11 cellular contexts compared by ENCODE assay signal in genomic region chrX:48694776-48695523, GRCh38. TPM values are rescaled to one million over a fixed set of nuclear protein-coding genes. Genes with fewer than 3 reads are reported as not detected.
A peak's percentile ranks its signal among the peaks of the same experiment; 100 is the strongest.
DNase-seq lines count a peak whose midpoint lies in the region; ATAC-seq and TF ChIP-seq lines count a peak whose summit lies in the region.
"Had no signal": no experiment of that assay in that cellular context is flagged by ENCODE, and none has a peak within 500 bp of the region (broad histone marks: within the 10 kb centered on the region; RNA-seq: fewer than 3 reads in every experiment).

No MANE protein-coding gene starts in this region.

- 0 out of 20 replicates have a peak overlapping the region, but pooled peaks of 1 of the 10 experiments have one; percentile 70 for H3K4me3 ChIP-seq in BLaER1 treated with 17β-estradiol and CSF1 and Interleukin-3, amounts not matched to agents 10 nM and 100 nM
- H3K4me3 ChIP-seq in adrenal gland: no peak overlapping the region

- peaks cover 29% of the 10 kb centered on the region for H3K36me3 Mint-ChIP-seq in activated CD8-positive, alpha-beta T cell treated with anti-CD3 and anti-CD28 coated beads, Interleukin-2, amount 10 ng/mL, durations not matched to agents 7 days and 5 days (ENCODE audit: low read depth)
- peaks cover 5% of the 10 kb centered on the region for H3K36me3 Mint-ChIP-seq in mesothelial cell of epicardium

- DNase-seq in ELF-1 (ENCODE audit: low read depth, low spot score): peak; percentile 68
- DNase-seq in activated CD8-positive, alpha-beta T cell treated with anti-CD3 and anti-CD28 coated beads, Interleukin-2, amount 10 ng/mL, durations not matched to agents 7 days and 5 days: no peak
- DNase-seq in mesothelial cell of epicardium (ENCODE audit: low spot score in 2 of 2, unreplicated experiment in 2 of 2): no peak
- DNase-seq in OCI-M2 (lab: John Stamatoyannopoulos, UW; ENCODE audit: unreplicated experiment): no peak
- DNase-seq in SKM-1 treated with dmso at 0.1 percent for 144 hours (lab: John Stamatoyannopoulos, UW; ENCODE audit: unreplicated experiment): no peak
- DNase-seq in adrenal gland: no peak
- DNase-seq: DMS79, heart left ventricle, NCI-H526 treated with DMSO at 0.1 percent for 48 hours had no signal

- intact Hi-C loops in adrenal gland (cut with DNase I): no loop called here

- 33 to 62% (median 49%) methylated on average over 8 to 14 of the region's 14 CpGs for WGBS in adrenal gland, 4 donors

- peak overlapping the region in 6 of 11 experiments; percentile 69 to 86 (median 79); a peak in 10 of 22 replicates for H3K4me2 ChIP-seq in BLaER1 treated with 17β-estradiol and CSF1 and Interleukin-3, amounts not matched to agents 10 nM and 100 nM

- peak overlapping the region; percentile 83 for H3K4me3 Mint-ChIP-seq in activated CD8-positive, alpha-beta T cell treated with anti-CD3 and anti-CD28 coated beads, Interleukin-2, amount 10 ng/mL, durations not matched to agents 7 days and 5 days
- peak overlapping the region; percentile 81 for H3K4me3 Mint-ChIP-seq in mesothelial cell of epicardium

- peaks cover 34% of the 10 kb centered on the region for H3K4me1 Mint-ChIP-seq in activated CD8-positive, alpha-beta T cell treated with anti-CD3 and anti-CD28 coated beads, Interleukin-2, amount 10 ng/mL, durations not matched to agents 7 days and 5 days (ENCODE audit: low read depth)
- peaks cover 14% of the 10 kb centered on the region for H3K4me1 Mint-ChIP-seq in mesothelial cell of epicardium

- peaks cover 0 to 6% (median 0%) of the 10 kb centered on the region in 11 experiments; a peak in 4 of 22 replicates for H4K20me1 ChIP-seq in BLaER1 treated with 17β-estradiol and CSF1 and Interleukin-3, amounts not matched to agents 10 nM and 100 nM

- no peaks in the 10 kb centered on the region for H3K9me3 Mint-ChIP-seq in activated CD8-positive, alpha-beta T cell treated with anti-CD3 and anti-CD28 coated beads, Interleukin-2, amount 10 ng/mL, durations not matched to agents 7 days and 5 days (ENCODE audit: insufficient read depth)
- H3K9me3 Mint-ChIP-seq in mesothelial cell of epicardium: peaks cover 13% of the 10 kb centered on the region

- H3K36me3 ChIP-seq in BLaER1 treated with 17β-estradiol and CSF1 and Interleukin-3, amounts not matched to agents 10 nM and 100 nM: peaks cover 7 to 28% (median 13%) of the 10 kb centered on the region in 11 experiments; a peak in 18 of 22 replicates
- H3K36me3 ChIP-seq in adrenal gland (replicated peaks in 1 of 2): no peaks in the 10 kb centered on the region

- peaks cover 6 to 21% (median 13%) of the 10 kb centered on the region in 10 experiments for H3K4me1 ChIP-seq in BLaER1 treated with 17β-estradiol and CSF1 and Interleukin-3, amounts not matched to agents 10 nM and 100 nM
- H3K4me1 ChIP-seq in adrenal gland (replicated peaks in 1 of 2): no peaks in the 10 kb centered on the region

- CTCF ChIA-PET in activated CD8-positive, alpha-beta T cell treated with anti-CD3 and anti-CD28 coated beads, Interleukin-2, amount 10 ng/mL, durations not matched to agents 7 days and 5 days (lab: Charles Lee): no interaction called here

- POLR2A ChIA-PET in activated CD8-positive, alpha-beta T cell treated with anti-CD3 and anti-CD28 coated beads, Interleukin-2, amount 10 ng/mL, durations not matched to agents 7 days and 5 days (lab: Charles Lee): interaction anchor here (1.2 to 2.8 kb wide), 4 partner anchors 11 to 106 kb away, joined by 4 to 22 read pairs (median 6); partner anchors contain the start of genes HDAC6 and WAS

- peak overlapping the region in 1 of 11 experiments; percentile 63; a peak in 1 of 22 replicates for H3K27ac ChIP-seq in BLaER1 treated with 17β-estradiol and CSF1 and Interleukin-3, amounts not matched to agents 10 nM and 100 nM
- peak overlapping the region in 2 of 5 donors; percentile 84 to 95 for H3K27ac ChIP-seq in adrenal gland

- peak overlapping the region; percentile 97 for H3K27ac Mint-ChIP-seq in activated CD8-positive, alpha-beta T cell treated with anti-CD3 and anti-CD28 coated beads, Interleukin-2, amount 10 ng/mL, durations not matched to agents 7 days and 5 days
- no peak overlapping the region for H3K27ac Mint-ChIP-seq in mesothelial cell of epicardium

- no peak for TF ChIP-seq POLR2A in adrenal gland (IDR thresholded peaks at IDR 0.05)

- H3K9me3 ChIP-seq in BLaER1 treated with 17β-estradiol and CSF1 and Interleukin-3, amounts not matched to agents 10 nM and 100 nM (replicated peaks in 1 of 11): no peaks in the 10 kb centered on the region
- no peaks in the 10 kb centered on the region for H3K9me3 ChIP-seq in adrenal gland (replicated peaks in 1 of 3)
- H3K9me3 ChIP-seq: heart left ventricle had no signal

- peak overlapping the region in 10 of 11 experiments; percentile 80 to 91 (median 88); a peak in 16 of 22 replicates for H3K9ac ChIP-seq in BLaER1 treated with 17β-estradiol and CSF1 and Interleukin-3, amounts not matched to agents 10 nM and 100 nM

- TF ChIP-seq CTCF in mesothelial cell of epicardium (IDR thresholded peaks at IDR 0.05; ENCODE audit: unreplicated experiment): no peak
- no peak for TF ChIP-seq CTCF in adrenal gland (IDR thresholded peaks at IDR 0.05)

- H3K27me3 Mint-ChIP-seq in activated CD8-positive, alpha-beta T cell treated with anti-CD3 and anti-CD28 coated beads, Interleukin-2, amount 10 ng/mL, durations not matched to agents 7 days and 5 days (ENCODE audit: low read depth): no peaks in the 10 kb centered on the region
- peaks cover 13% of the 10 kb centered on the region for H3K27me3 Mint-ChIP-seq in mesothelial cell of epicardium (ENCODE audit: low read depth)

- ATAC-seq in activated CD8-positive, alpha-beta T cell treated with anti-CD3 and anti-CD28 coated beads, Interleukin-2, amount 10 ng/mL, durations not matched to agents 7 days and 5 days: no peak
- no peak for ATAC-seq in GM21737 (IDR thresholded peaks at IDR 0.05; ENCODE audit: unreplicated experiment)

- peaks cover 5 to 72% (median 37%) of the 10 kb centered on the region in 11 experiments; a peak in 20 of 22 replicates for H3K27me3 ChIP-seq in BLaER1 treated with 17β-estradiol and CSF1 and Interleukin-3, amounts not matched to agents 10 nM and 100 nM
- H3K27me3 ChIP-seq in adrenal gland: peaks cover 11% of the 10 kb centered on the region

RNA-seq across cellular contexts. Expression of gene SUV39H1, which starts 1.6 kb away (rescaled TPM):
- 10 to 100 TPM; 33.2 to 35.3 TPM for total RNA-seq in activated CD8-positive, alpha-beta T cell treated with anti-CD3 and anti-CD28 coated beads, Interleukin-2, amount 10 ng/mL, durations not matched to agents 7 days and 5 days
- total RNA-seq in mesothelial cell of epicardium (5.3 to 6.3 TPM (median 5.4 TPM) in 3 replicates), adrenal gland (1 to 10 TPM; 2.6 to 4.4 (median 3.6) TPM)
- polyA plus RNA-seq in adrenal gland: 1 to 10 TPM; 2.6 to 3.2 (median 3.1) TPM

RNA-seq across cellular contexts. Expression of gene WAS, which starts 11.4 kb away (rescaled TPM):
- total RNA-seq in activated CD8-positive, alpha-beta T cell treated with anti-CD3 and anti-CD28 coated beads, Interleukin-2, amount 10 ng/mL, durations not matched to agents 7 days and 5 days: 100 to 1,000 TPM; 134 to 164 TPM
- 1.4 to 2.2 TPM (median 1.5 TPM) in 3 replicates for total RNA-seq in mesothelial cell of epicardium
- total RNA-seq in adrenal gland: 10 to 100 TPM in 5 of 8 donors, 1 to 10 TPM in 3; 5.8 to 22.5 (median 13.6) TPM
- polyA plus RNA-seq in adrenal gland: 10 to 100 TPM in 1 of 3 donors, 1 to 10 TPM in 2; 4.2 to 18.9 (median 9.1) TPM

Comparison
In these comparisons a context has a peak if more than half of its experiments do, and no peak if none do; other contexts are left out.
1. RNA of gene WAS, which starts 11.4 kb away (total RNA-seq): 134 to 164 TPM in activated CD8-positive, alpha-beta T cell treated with anti-CD3 and anti-CD28 coated beads, Interleukin-2, amount 10 ng/mL, durations not matched to agents 7 days and 5 days; 5.8 to 22.5 TPM in adrenal gland and 1.4 to 2.2 TPM in mesothelial cell of epicardium; every median in the first group is over 4 times any median in the second.